ENCODE assay signal across 16 cellular contexts in the genomic region with DNA sequence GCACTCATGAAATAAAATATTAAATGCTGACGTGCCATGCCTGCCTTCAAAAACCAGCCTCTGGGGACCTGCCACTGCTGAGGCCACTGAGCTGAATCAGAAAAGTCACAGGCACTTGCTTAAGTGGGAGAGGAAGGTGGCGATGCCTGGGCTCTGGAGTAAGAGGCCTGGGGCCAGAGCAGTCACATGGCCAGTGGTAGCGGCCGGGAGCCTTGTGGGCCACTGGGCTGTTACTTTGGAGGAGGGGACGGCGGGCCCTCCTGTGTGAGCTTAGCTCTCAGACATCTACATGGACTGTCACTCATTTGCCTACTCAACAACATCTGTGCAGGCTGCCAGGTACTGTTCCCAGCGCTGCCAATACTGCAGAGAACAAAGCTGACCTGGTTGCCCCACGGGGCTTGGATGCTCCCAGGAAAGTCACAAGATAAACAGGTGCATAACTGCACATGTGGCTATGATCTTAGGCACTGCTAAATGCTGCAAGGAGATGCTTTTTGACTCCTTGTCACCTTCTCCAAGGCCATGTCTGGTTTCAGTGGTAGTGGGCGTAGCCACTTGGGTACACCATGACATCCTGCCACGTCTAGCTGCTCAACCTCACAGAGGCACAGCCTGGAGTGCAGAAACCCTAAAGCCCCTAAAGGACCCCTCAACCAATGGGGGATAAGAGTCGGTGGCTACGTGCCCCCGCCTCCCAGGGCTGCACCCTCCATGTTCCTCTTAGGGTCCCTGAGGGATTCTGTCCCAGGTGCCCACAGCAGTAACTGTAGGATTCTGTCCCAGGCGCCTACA. TPM values are rescaled to one million over a fixed set of nuclear protein-coding genes. Genes with fewer than 3 reads are reported as not detected.
DNase-seq lines count a peak whose midpoint lies in the region; ATAC-seq, FAIRE-seq and TF ChIP-seq lines count a peak whose summit lies in the region.
"Had no signal": no experiment of that assay in that cellular context is flagged by ENCODE, and none has a peak within 500 bp of the region (broad histone marks: within the 10 kb centered on the region; RNA-seq: fewer than 3 reads in every experiment).

No MANE protein-coding gene starts in this region.

- POLR2A ChIA-PET in HEK293T (lab: Yijun Ruan, JAX) = no interaction called here
- POLR2A ChIA-PET in SK-N-SH (lab: Yijun Ruan, JAX) = no interaction called here

- peak; percentile 46 for FAIRE-seq in GM18507 (lab: Jason Lieb, UNC)
- FAIRE-seq: astrocyte, islet of Langerhans had no signal

- peaks cover 84% of the 10 kb centered on the region for H3K4me1 Mint-ChIP-seq in stimulated activated effector memory CD8-positive, alpha-beta T cell treated with anti-CD3 and anti-CD28 coated beads, Interleukin-12 subunit alpha, Interleukin-12 subunit beta, amount 100 ng/mL, for 72 hours

- H3K36me3 Mint-ChIP-seq in stimulated activated effector memory CD8-positive, alpha-beta T cell treated with anti-CD3 and anti-CD28 coated beads, Interleukin-12 subunit alpha, Interleukin-12 subunit beta, amount 100 ng/mL, for 72 hours = peaks cover 30% of the 10 kb centered on the region

- TF ChIP-seq CTCF in SU-DHL-6 (IDR thresholded peaks at IDR 0.05; ENCODE audit: insufficient read depth, low read length, poor library complexity, severe bottlenecking) (no peak), SK-N-SH (IDR thresholded peaks at IDR 0.05) (no peak)

- H3K9ac ChIP-seq in SU-DHL-6 (ENCODE audit: low read length) (0 out of 2 replicates have a peak overlapping the region, but pooled peaks have one; percentile 4), SK-N-SH (no peak overlapping the region)

- peak overlapping the region; percentile 81 for H3K27ac Mint-ChIP-seq in stimulated activated effector memory CD8-positive, alpha-beta T cell treated with anti-CD3 and anti-CD28 coated beads, Interleukin-12 subunit alpha, Interleukin-12 subunit beta, amount 100 ng/mL, for 72 hours

- H3F3A ChIP-seq in SU-DHL-6 (ENCODE audit: insufficient read depth) (peaks cover 33% of the 10 kb centered on the region), SK-N-SH (replicated peaks; ENCODE audit: insufficient read depth) (peaks cover 27% of the 10 kb centered on the region)

- no peak for TF ChIP-seq RAD21 in SK-N-SH (IDR thresholded peaks at IDR 0.05; ENCODE audit: low read length)

- H3K79me2 ChIP-seq in SU-DHL-6 (ENCODE audit: insufficient read depth, low read length) (peaks cover 92% of the 10 kb centered on the region), SK-N-SH (ENCODE audit: insufficient read depth) (peaks cover 92% of the 10 kb centered on the region)

- H3K4me3 ChIP-seq in SU-DHL-6 (ENCODE audit: insufficient read depth, low read length, poor library complexity, severe bottlenecking) = no peak overlapping the region
- no peak overlapping the region for H3K4me3 ChIP-seq in SK-N-SH (ENCODE audit: low read depth in 2 of 2, low read length in 1 of 2)
- H3K4me3 ChIP-seq: right atrium auricular region, transverse colon had no signal

- no peaks in the 10 kb centered on the region for H4K20me1 ChIP-seq in SU-DHL-6 (ENCODE audit: low read depth, low read length)
- H4K20me1 ChIP-seq in SK-N-SH (ENCODE audit: insufficient read depth) = peaks cover 19% of the 10 kb centered on the region

- DNase-seq in GM18507 (ENCODE audit: extremely low spot score, insufficient read length, low read depth) (no peak), HEK293T (ENCODE audit: extremely low spot score) (no peak), SK-N-SH (no peak), NAMALWA (ENCODE audit: low spot score) (no peak)
- DNase-seq in central memory CD4-positive, alpha-beta T cell = peak; percentile 59
- DNase-seq in stimulated activated effector memory CD8-positive, alpha-beta T cell treated with anti-CD3 and anti-CD28 coated beads, Interleukin-12 subunit alpha, Interleukin-12 subunit beta, amount 100 ng/mL, for 72 hours (ENCODE audit: low spot score in 2 of 2) = peak in 1 of 2 donors; percentile 66
- DNase-seq: activated CD4-positive, alpha-beta T cell treated with anti-CD3 and anti-CD28 coated beads, Interleukin-2, amount 50 U/mL, for 48 hours; KBM-7; NCI-H1694 treated with DMSO at 0.1 percent for 48 hours; SW 1271; transverse colon had no signal

- H3K9me2 ChIP-seq in SU-DHL-6 (replicated peaks; ENCODE audit: insufficient read depth, low read length) (no peaks in the 10 kb centered on the region), SK-N-SH (no peaks in the 10 kb centered on the region)

- no peaks in the 10 kb centered on the region for H3K9me3 Mint-ChIP-seq in stimulated activated effector memory CD8-positive, alpha-beta T cell treated with anti-CD3 and anti-CD28 coated beads, Interleukin-12 subunit alpha, Interleukin-12 subunit beta, amount 100 ng/mL, for 72 hours

- H3K27ac ChIP-seq in SU-DHL-6 (ENCODE audit: low read depth, low read length) (peak overlapping the region; percentile 42), SK-N-SH (ENCODE audit: low read depth in 2 of 2, low read length in 1 of 2) (no peak overlapping the region)
- H3K27ac ChIP-seq: right atrium auricular region had no signal

- H3K36me3 ChIP-seq in SU-DHL-6 (ENCODE audit: low read length) = peaks cover 3% of the 10 kb centered on the region; the same call in 1 of the 2 replicates
- peaks cover 0 to 7% of the 10 kb centered on the region in 2 experiments for H3K36me3 ChIP-seq in SK-N-SH (replicated peaks in 1 of 2; ENCODE audit: control insufficient read depth in 1 of 2, insufficient read depth in 2 of 2, low read length in 1 of 2)
- H3K36me3 ChIP-seq: right atrium auricular region, transverse colon had no signal

- H3K4me2 ChIP-seq in SU-DHL-6 (ENCODE audit: low read depth, low read length, poor library complexity, severe bottlenecking) = peak overlapping the region; percentile 22
- H3K4me2 ChIP-seq in SK-N-SH = no peak overlapping the region

- H3K9me3 ChIP-seq in SU-DHL-6 (ENCODE audit: insufficient read depth, low read length) (no peaks in the 10 kb centered on the region), SK-N-SH (no peaks in the 10 kb centered on the region)
- H3K9me3 ChIP-seq: right atrium auricular region, transverse colon had no signal

- H2AFZ ChIP-seq in SU-DHL-6 (ENCODE audit: low read depth, low read length, severe bottlenecking) (no peak overlapping the region), SK-N-SH (ENCODE audit: low read depth) (no peak overlapping the region)

- ATAC-seq in stimulated activated effector memory CD8-positive, alpha-beta T cell treated with anti-CD3 and anti-CD28 coated beads, Interleukin-12 subunit alpha, Interleukin-12 subunit beta, amount 100 ng/mL, for 72 hours = peak; percentile 70
- ATAC-seq in GM21737 (IDR thresholded peaks at IDR 0.05; ENCODE audit: unreplicated experiment) = no peak

- 93% methylated on average over 9 of the region's 14 CpGs for WGBS in SK-N-SH (ENCODE audit: low lambda C conversion rate)

- CTCF ChIA-PET in HEK293T (lab: Yijun Ruan, JAX) (interaction anchor here (0.6 kb wide), 1 partner anchor 54 kb away, joined by 3 read pairs; no protein-coding TSS in a partner anchor), SK-N-SH (lab: Yijun Ruan, JAX) (interaction anchor here (0.8 to 2.8 kb wide), 2 partner anchors 95 to 100 kb away, joined by 4 to 8 read pairs; no protein-coding TSS in a partner anchor)

- peaks cover 6 to 28% of the 10 kb centered on the region in 2 experiments for H3K4me1 ChIP-seq in SK-N-SH (ENCODE audit: control insufficient read depth in 1 of 2, insufficient read depth in 2 of 2, low read depth in 1 of 2, low read length in 1 of 2)

- TF ChIP-seq EP300 in SK-N-SH (IDR thresholded peaks at IDR 0.05; ENCODE audit: borderline replicate concordance in 1 of 2, low read depth in 1 of 2, low read length in 1 of 2) = no peak

- peak overlapping the region; percentile 49 for H3K4me3 Mint-ChIP-seq in stimulated activated effector memory CD8-positive, alpha-beta T cell treated with anti-CD3 and anti-CD28 coated beads, Interleukin-12 subunit alpha, Interleukin-12 subunit beta, amount 100 ng/mL, for 72 hours

- H3K27me3 ChIP-seq in SU-DHL-6 (ENCODE audit: low read length) = no peaks in the 10 kb centered on the region
- H3K27me3 ChIP-seq in SK-N-SH (ENCODE audit: insufficient read depth) = no peaks in the 10 kb centered on the region
- H3K27me3 ChIP-seq: right atrium auricular region, transverse colon had no signal

TF ChIP-seq in HEK293T, 16 proteins besides CTCF, POLR2A, EP300 and RAD21 (continues in another document):
- no peak for TF ChIP-seq FOXK2 (IDR thresholded peaks at IDR 0.05)
- TF ChIP-seq LEF1 (IDR thresholded peaks at IDR 0.05; ENCODE audit: borderline replicate concordance) = no peak
- no peak for TF ChIP-seq BHLHE40 (IDR thresholded peaks at IDR 0.05; ENCODE audit: borderline replicate concordance)
- no peak for TF ChIP-seq SUZ12 (IDR thresholded peaks at IDR 0.05)
- TF ChIP-seq, protein P1, sequence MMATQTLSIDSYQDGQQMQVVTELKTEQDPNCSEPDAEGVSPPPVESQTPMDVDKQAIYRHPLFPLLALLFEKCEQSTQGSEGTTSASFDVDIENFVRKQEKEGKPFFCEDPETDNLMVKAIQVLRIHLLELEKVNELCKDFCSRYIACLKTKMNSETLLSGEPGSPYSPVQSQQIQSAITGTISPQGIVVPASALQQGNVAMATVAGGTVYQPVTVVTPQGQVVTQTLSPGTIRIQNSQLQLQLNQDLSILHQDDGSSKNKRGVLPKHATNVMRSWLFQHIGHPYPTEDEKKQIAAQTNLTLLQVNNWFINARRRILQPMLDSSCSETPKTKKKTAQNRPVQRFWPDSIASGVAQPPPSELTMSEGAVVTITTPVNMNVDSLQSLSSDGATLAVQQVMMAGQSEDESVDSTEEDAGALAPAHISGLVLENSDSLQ (IDR thresholded peaks at IDR 0.05) = no peak

TF ChIP-seq in SK-N-SH, 30 proteins besides CTCF, POLR2A, EP300 and RAD21 (continues in another document):
- TF ChIP-seq, protein P2, sequence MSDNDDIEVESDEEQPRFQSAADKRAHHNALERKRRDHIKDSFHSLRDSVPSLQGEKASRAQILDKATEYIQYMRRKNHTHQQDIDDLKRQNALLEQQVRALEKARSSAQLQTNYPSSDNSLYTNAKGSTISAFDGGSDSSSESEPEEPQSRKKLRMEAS (IDR thresholded peaks at IDR 0.05; ENCODE audit: low read depth) = no peak
- TF ChIP-seq FOXJ3 (CRISPR knock-in tag; IDR thresholded peaks at IDR 0.05) (no peak), ELF1 (IDR thresholded peaks at IDR 0.05) (no peak), MXI1 (IDR thresholded peaks at IDR 0.05; ENCODE audit: low read depth, low read length) (no peak)

RNA-seq across cellular contexts. Expression of a gene that starts 11.6 kb away (rescaled TPM):
- polyA plus RNA-seq in SK-N-SH (2012; rRNA removed) = 59.5 and 91.6 TPM in 2 replicates
- polyA plus RNA-seq in SK-N-SH (2012; cell fraction: cytosol; rRNA removed) = 99.1 and 101 TPM in 2 replicates
- polyA plus RNA-seq in SK-N-SH (2012; cell fraction: nucleus; rRNA removed) = 72.6 and 94.3 TPM in 2 replicates

RNA-seq across cellular contexts. Expression of a gene that starts 42.0 kb away (rescaled TPM):
- polyA plus RNA-seq in SK-N-SH (2012; rRNA removed) = 39.8 and 43.3 TPM in 2 replicates
- 17.4 and 26.1 TPM in 2 replicates for polyA plus RNA-seq in SK-N-SH (2012; cell fraction: cytosol; rRNA removed)
- polyA plus RNA-seq in SK-N-SH (2012; cell fraction: nucleus; rRNA removed) = 94.5 and 97.9 TPM in 2 replicates
